ENCODE assay signal across 9 cellular contexts in the genomic region with DNA sequence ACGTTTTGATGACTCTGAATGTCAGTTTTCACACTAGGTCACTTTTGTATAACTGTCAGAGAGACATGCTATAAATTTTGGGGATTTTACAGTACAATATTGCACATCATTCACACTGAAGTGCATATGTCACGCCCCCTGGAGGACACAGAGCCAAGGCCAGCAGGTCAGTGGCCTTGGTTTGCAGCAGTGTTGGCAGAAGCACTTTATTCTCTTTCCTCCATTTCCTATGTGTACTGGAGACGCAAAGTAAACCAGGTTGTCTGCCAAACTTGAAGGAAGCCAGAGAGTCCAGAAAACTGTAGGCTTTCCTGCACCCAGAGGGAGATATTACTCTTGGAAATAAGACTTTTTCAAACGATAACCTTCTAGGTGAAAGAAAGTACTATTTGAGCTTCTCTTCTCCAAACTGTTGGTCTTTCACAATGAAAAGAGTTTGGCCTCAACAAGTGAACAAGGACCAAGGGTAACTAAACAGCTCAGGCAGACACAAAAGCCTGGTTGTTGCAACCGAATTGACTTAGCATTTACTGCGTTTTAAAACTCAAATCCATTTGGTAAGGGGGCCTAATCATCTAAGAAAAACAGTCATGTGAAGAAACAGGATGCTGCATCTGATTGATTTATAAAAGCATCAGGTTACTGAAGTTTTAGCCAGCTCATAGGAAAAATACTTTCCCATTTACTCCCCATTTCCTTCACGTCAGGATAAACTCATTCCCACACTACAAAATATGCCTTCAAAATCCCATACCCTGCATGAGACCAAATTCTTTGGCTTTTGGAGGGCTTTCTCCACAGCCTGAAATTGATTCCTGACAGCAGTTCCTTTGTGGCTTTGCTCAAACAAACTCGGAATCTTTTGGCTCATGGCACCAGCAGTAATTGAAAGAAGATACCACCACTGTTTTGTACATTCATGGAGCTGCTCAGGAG.
DNase-seq lines count a peak whose midpoint lies in the region; ATAC-seq and TF ChIP-seq lines count a peak whose summit lies in the region.
"Had no signal": no experiment of that assay in that cellular context is flagged by ENCODE, and none has a peak within 500 bp of the region (broad histone marks: within the 10 kb centered on the region; RNA-seq: fewer than 3 reads in every experiment).

No MANE protein-coding gene starts in this region.

- no peaks in the 10 kb centered on the region for H3K23me2 ChIP-seq in H9 (ENCODE audit: insufficient read length, low read depth, low read length, poor library complexity, severe bottlenecking)

- no peak overlapping the region for H2BK120ac ChIP-seq in H9 (ENCODE audit: low read depth, low read length, poor library complexity, severe bottlenecking)

- no peak overlapping the region for H3K18ac ChIP-seq in H9 (ENCODE audit: insufficient read length, low read depth, low read length)

- no peak for ATAC-seq in HG02840 (IDR thresholded peaks at IDR 0.05; ENCODE audit: low FRiP score, unreplicated experiment)
- ATAC-seq in GM21390 (IDR thresholded peaks at IDR 0.05; ENCODE audit: unreplicated experiment) = no peak

- TF ChIP-seq CTCF in AG04450 (IDR thresholded peaks at IDR 0.05; ENCODE audit: low read depth, low read length) (peak; percentile 34; the same call in 1 of the 2 replicates), H9 (conservative IDR thresholded peaks at IDR 0.05) (peak; percentile 74), tibial artery (IDR thresholded peaks at IDR 0.05) (no peak)

- H3K4ac ChIP-seq in H9 (ENCODE audit: low read depth, low read length) = no peak overlapping the region

- H3K36me3 Mint-ChIP-seq in H9 (ENCODE audit: insufficient read depth in 1 of 3, low read depth in 3 of 3) = no peaks in the 10 kb centered on the region

- H4K8ac ChIP-seq in H9 (replicated peaks; ENCODE audit: insufficient read length, low read depth, low read length) = no peak overlapping the region

- H3K14ac ChIP-seq in H9 (ENCODE audit: insufficient read depth, low read length) = no peak overlapping the region

- H3K27ac Mint-ChIP-seq in H9 = no peak overlapping the region

- no peaks in the 10 kb centered on the region for H3K79me2 ChIP-seq in H9 (ENCODE audit: insufficient read depth, low read length)

- H2BK5ac ChIP-seq in H9 (ENCODE audit: insufficient read length, low read length) = no peak overlapping the region

- no peaks in the 10 kb centered on the region for H3K27me3 Mint-ChIP-seq in H9 (ENCODE audit: low read depth)

- H2BK20ac ChIP-seq in H9 (ENCODE audit: low read depth, low read length, poor library complexity, severe bottlenecking) = no peak overlapping the region

- no peaks in the 10 kb centered on the region for H3K79me1 ChIP-seq in H9 (ENCODE audit: insufficient read depth, low read depth, low read length, poor library complexity, severe bottlenecking)

- H3K27ac ChIP-seq in AG04450 (ENCODE audit: low read depth, low read length) = peak overlapping the region; percentile 84
- no peak overlapping the region for H3K27ac ChIP-seq in H9 (ENCODE audit: insufficient read length, low read depth, low read length)
- H3K27ac ChIP-seq in tibial artery = no peak overlapping the region

- no peak overlapping the region for H4K5ac ChIP-seq in H9 (ENCODE audit: insufficient read length, low read depth, low read length)

- H3K4me3 Mint-ChIP-seq in H9 = no peak overlapping the region

- H3K4me1 ChIP-seq in H9 (ENCODE audit: insufficient read depth, low read length) = no peaks in the 10 kb centered on the region
- peaks cover 0 to 42% (median 28%) of the 10 kb centered on the region in 4 donors for H3K4me1 ChIP-seq in tibial artery

- 100% methylated on average over 1 of the region's 8 CpGs for WGBS in H9 (ENCODE audit: extremely low coverage, insufficient read length, low lambda C conversion rate)

- H3K4me1 Mint-ChIP-seq in H9 = peaks cover 5% of the 10 kb centered on the region in 2 experiments; a peak in 2 of 4 replicates

- no peaks in the 10 kb centered on the region for H4K20me1 ChIP-seq in H9 (ENCODE audit: control insufficient read depth, insufficient read depth, insufficient read length)

- peak; percentile 72 for DNase-seq in AG04450 (ENCODE audit: low read depth, low spot score)
- peak; percentile 47 for DNase-seq in H9
- DNase-seq in SKM-1 treated with dmso at 0.1 percent for 144 hours (lab: John Stamatoyannopoulos, UW; ENCODE audit: unreplicated experiment) = peak; percentile 15
- DNase-seq in iPS-NIHi11 (ENCODE audit: low spot score) = peak; percentile 25
- no peak for DNase-seq in cortex of kidney (lab: John Stamatoyannopoulos, UW)
- DNase-seq in tibial artery = no peak
- DNase-seq: midbrain had no signal

- H3K4me3 ChIP-seq in AG04450 (ENCODE audit: low read depth, low read length) (no peak overlapping the region; the same call in 1 of the 2 replicates), tibial artery (no peak overlapping the region)

- no peak overlapping the region for H2BK15ac ChIP-seq in H9 (ENCODE audit: low read depth, low read length)

- H3K9me3 ChIP-seq in AG04450 (ENCODE audit: control insufficient read depth, insufficient read depth, low read length) (no peaks in the 10 kb centered on the region), H9 (ENCODE audit: control insufficient read depth, low read depth, low read length) (no peaks in the 10 kb centered on the region), tibial artery (no peaks in the 10 kb centered on the region)

- no peaks in the 10 kb centered on the region for H3K27me3 ChIP-seq in AG04450 (ENCODE audit: control insufficient read depth, insufficient read depth, low read length)
- H3K27me3 ChIP-seq in H9 (ENCODE audit: insufficient read depth, low read length) = no peaks in the 10 kb centered on the region
- no peaks in the 10 kb centered on the region for H3K27me3 ChIP-seq in tibial artery

- H2BK12ac ChIP-seq in H9 (ENCODE audit: insufficient read length, low read depth, low read length) = no peak overlapping the region

- no peak overlapping the region for H3K4me2 ChIP-seq in H9 (ENCODE audit: insufficient read depth, insufficient read length, low read length)

- H3K9me3 Mint-ChIP-seq in H9 = no peaks in the 10 kb centered on the region

- H3K36me3 ChIP-seq in tibial artery = no peaks in the 10 kb centered on the region

- H2AFZ ChIP-seq in H9 (ENCODE audit: low read length) = no peak overlapping the region

- CTCF ChIA-PET in AG04450 (lab: Charles Lee) = interaction anchor here (0.6 to 3.5 kb wide), 10 partner anchors 11 to 413 kb away, joined by 3 to 19 read pairs (median 3); no protein-coding TSS in a partner anchor

- no peak overlapping the region for H3T11ph ChIP-seq in H9 (ENCODE audit: low read length)

- H4K91ac ChIP-seq in H9 (ENCODE audit: insufficient read length, low read depth, low read length) = no peak overlapping the region

- H3K9ac ChIP-seq in H9 (ENCODE audit: extremely low read depth, insufficient read length, low read length) = no peak overlapping the region

- H3K56ac ChIP-seq in H9 (ENCODE audit: insufficient read length, low read depth, low read length) = no peak overlapping the region

- POLR2A ChIA-PET in AG04450 (lab: Yijun Ruan, JAX) = interaction anchor here (0.6 to 0.9 kb wide), 2 partner anchors 220 to 244 kb away, joined by 3 to 4 read pairs; no protein-coding TSS in a partner anchor

- H2AK5ac ChIP-seq in H9 (ENCODE audit: insufficient read length, low read length) = no peak overlapping the region

- H3K23ac ChIP-seq in H9 (ENCODE audit: insufficient read length, low read depth, low read length) = no peak overlapping the region

- intact Hi-C loops in tibial artery (cut with DNase I; ENCODE audit: low total_unique reads) = no loop called here

Comparison
In these comparisons a context has a peak if more than half of its experiments do, and no peak if none do; other contexts are left out.
1. DNase-seq: peak in AG04450 (single experiment), H9 (single experiment), SKM-1 treated with dmso at 0.1 percent for 144 hours (single experiment) and iPS-NIHi11 (single experiment); none in cortex of kidney (single experiment) and tibial artery (0 of 2).
2. CTCF ChIP-seq: peak in AG04450 (single experiment) and H9 (single experiment); none in tibial artery (0 of 2).